19 cellular contexts compared by ENCODE assay signal in the genomic region with DNA sequence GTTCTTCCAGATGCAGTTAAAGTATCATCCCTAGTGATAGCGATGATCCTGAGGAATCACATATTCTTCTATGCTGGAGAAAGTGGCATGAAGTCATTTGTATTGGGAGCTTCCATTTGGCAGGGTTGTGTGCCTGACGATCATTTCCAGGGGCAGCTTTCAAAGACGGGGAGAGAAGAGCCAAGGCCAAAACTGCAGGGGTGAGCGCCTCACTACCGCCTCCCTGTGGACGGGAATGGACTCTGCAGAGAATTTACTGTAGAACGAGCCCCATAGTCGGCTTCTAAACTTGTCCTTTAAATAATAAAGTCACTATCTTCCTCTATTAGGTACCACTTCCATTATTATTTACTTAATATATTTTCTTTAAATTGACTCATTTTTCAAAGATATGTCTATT.
DNase-seq lines count a peak whose midpoint lies in the region; ATAC-seq, FAIRE-seq and TF ChIP-seq lines count a peak whose summit lies in the region.
"Had no signal": no experiment of that assay in that cellular context is flagged by ENCODE, and none has a peak within 500 bp of the region (broad histone marks: within the 10 kb centered on the region; RNA-seq: fewer than 3 reads in every experiment).

No MANE protein-coding gene starts in this region.

- peaks cover under 1% of the 10 kb centered on the region; the same call in 1 of the 2 replicates for H3K23me2 ChIP-seq in H1 (ENCODE audit: low read depth, low read length)

- H4K5ac ChIP-seq in H1 (ENCODE audit: insufficient read length, low read depth, low read length), result no peak overlapping the region

- no peak overlapping the region for H3K14ac ChIP-seq in H1 (ENCODE audit: insufficient read length)

- H4K8ac ChIP-seq in H1 (ENCODE audit: extremely low read depth, insufficient read depth, low read length), result no peak overlapping the region

- H3K4me3 ChIP-seq in H1 (ENCODE audit: extremely low read depth in 1 of 4, insufficient read depth in 2 of 4, low read depth in 3 of 4, low read length in 4 of 4) (no peak overlapping the region), smooth muscle cell (no peak overlapping the region), uterus (no peak overlapping the region)
- H3K4me3 ChIP-seq: A549, adrenal gland, prostate gland, upper lobe of left lung had no signal

- no peak overlapping the region for H3K56ac ChIP-seq in H1 (replicated peaks; ENCODE audit: insufficient read length, low read depth, low read length)

- peak; percentile 3 for DNase-seq in activated CD8-positive, alpha-beta T cell treated with anti-CD3 and anti-CD28 coated beads for 36 hours
- DNase-seq in activated CD8-positive, alpha-beta T cell treated with anti-CD3 and anti-CD28 coated beads, Interleukin-2, amount 10 ng/mL, durations not matched to agents 7 days and 5 days, result no peak
- DNase-seq in H1 (ENCODE audit: low read depth in 1 of 2, low spot score in 2 of 2) (peak in 1 of 2 experiments; percentile 83), smooth muscle cell (lab: John Stamatoyannopoulos, UW; ENCODE audit: unreplicated experiment) (no peak), uterus (no peak)
- DNase-seq: activated T-cell treated with anti-CD3 and anti-CD28 coated beads, Interleukin-2, amount 50 U/mL, for 24 hours; adrenal gland; immature natural killer cell; NCI-H2081; NK-92 treated with Interleukin-12 subunit alpha and Interleukin-12 subunit beta, amount 100 ng/mL, for 24 hours; upper lobe of left lung had no signal

- H3K9ac ChIP-seq in H1 (replicated peaks in 1 of 4; ENCODE audit: extremely low read depth in 1 of 4, low read depth in 3 of 4, low read length in 3 of 4) (no peak overlapping the region), smooth muscle cell (ENCODE audit: low read depth) (no peak overlapping the region)

- H3K4me2 ChIP-seq in H1 (ENCODE audit: insufficient read depth in 1 of 2, low read depth in 2 of 2, low read length in 2 of 2), result no peak overlapping the region
- no peak overlapping the region for H3K4me2 ChIP-seq in smooth muscle cell
- H3K4me2 ChIP-seq: A549 had no signal

- no peak overlapping the region for H3K23ac ChIP-seq in H1 (ENCODE audit: insufficient read length)

- POLR2A ChIA-PET in activated CD8-positive, alpha-beta T cell treated with anti-CD3 and anti-CD28 coated beads for 36 hours (lab: Charles Lee), result no interaction called here
- POLR2A ChIA-PET in activated CD8-positive, alpha-beta T cell treated with anti-CD3 and anti-CD28 coated beads, Interleukin-2, amount 10 ng/mL, durations not matched to agents 7 days and 5 days (lab: Charles Lee), result no interaction called here
- POLR2A ChIA-PET in H1 (lab: Charles Lee; ENCODE audit: partially characterized antibody), result no interaction called here

- H3K9me3 Mint-ChIP-seq in activated CD8-positive, alpha-beta T cell treated with anti-CD3 and anti-CD28 coated beads for 36 hours, result peaks cover 6% of the 10 kb centered on the region
- H3K9me3 Mint-ChIP-seq in activated CD8-positive, alpha-beta T cell treated with anti-CD3 and anti-CD28 coated beads, Interleukin-2, amount 10 ng/mL, durations not matched to agents 7 days and 5 days (ENCODE audit: insufficient read depth), result no peaks in the 10 kb centered on the region
- H3K9me3 Mint-ChIP-seq: dendritic cell treated with granulocyte-macrophage colony-stimulating factor and Interleukin-4, amounts not matched to agents 40 ng/mL and 50 ng/mL, for 4 days had no signal

- no peaks in the 10 kb centered on the region for H3K27me3 ChIP-seq in H1 (replicated peaks in 1 of 4; ENCODE audit: control insufficient read depth in 3 of 4, extremely low read depth in 1 of 4, insufficient read depth in 3 of 4, low read length in 3 of 4)
- H3K27me3 ChIP-seq in smooth muscle cell (ENCODE audit: low read depth), result no peaks in the 10 kb centered on the region
- H3K27me3 ChIP-seq in uterus, result no peaks in the 10 kb centered on the region
- H3K27me3 ChIP-seq: adrenal gland, upper lobe of left lung had no signal

- H2AK5ac ChIP-seq in H1 (ENCODE audit: low read depth, low read length), result no peak overlapping the region

- H4K20me1 ChIP-seq in H1 (replicated peaks in 1 of 2; ENCODE audit: control insufficient read depth in 1 of 2, insufficient read depth in 2 of 2, low read length in 2 of 2) (no peaks in the 10 kb centered on the region), smooth muscle cell (ENCODE audit: low read depth) (no peaks in the 10 kb centered on the region)

- no peak for ATAC-seq in activated CD8-positive, alpha-beta T cell treated with anti-CD3 and anti-CD28 coated beads for 36 hours
- ATAC-seq in activated CD8-positive, alpha-beta T cell treated with anti-CD3 and anti-CD28 coated beads, Interleukin-2, amount 10 ng/mL, durations not matched to agents 7 days and 5 days, result no peak
- no peak for ATAC-seq in HG03108 (IDR thresholded peaks at IDR 0.05; ENCODE audit: unreplicated experiment)
- ATAC-seq in GM18867 (IDR thresholded peaks at IDR 0.05; ENCODE audit: unreplicated experiment), result no peak
- ATAC-seq: A549; activated CD4-positive, CD25-positive, alpha-beta regulatory T cell treated with anti-CD3 and anti-CD28 coated beads, Interleukin-2, amount 50 U/mL, for 24 hours had no signal

- TF ChIP-seq EP300 in H1 (IDR thresholded peaks at IDR 0.05; ENCODE audit: borderline replicate concordance in 1 of 2, low read depth in 2 of 2, low read length in 2 of 2), result no peak

- TF ChIP-seq CTCF in activated CD8-positive, alpha-beta T cell treated with anti-CD3 and anti-CD28 coated beads for 36 hours (IDR thresholded peaks at IDR 0.05), result peak; percentile 30
- TF ChIP-seq CTCF in LNCAP (IDR thresholded peaks at IDR 0.05), result peak; percentile 43
- TF ChIP-seq CTCF in H1 (IDR thresholded peaks at IDR 0.05; ENCODE audit: control extremely low read depth in 1 of 3, insufficient read depth in 1 of 3, low read depth in 1 of 3, low read length in 3 of 3), result peak; percentile 74 to 79 (median 76)
- peak; percentile 41 for TF ChIP-seq CTCF in smooth muscle cell (IDR thresholded peaks at IDR 0.05; ENCODE audit: borderline replicate concordance, insufficient read depth, poor library complexity, severe bottlenecking)
- TF ChIP-seq CTCF in uterus (IDR thresholded peaks at IDR 0.05), result no peak

- H3K18ac ChIP-seq in H1 (ENCODE audit: extremely low read depth, low read length), result no peak overlapping the region

- H3K36me3 ChIP-seq in H1 (ENCODE audit: control insufficient read depth in 2 of 4, insufficient read depth in 4 of 4, low read length in 3 of 4) (no peaks in the 10 kb centered on the region), smooth muscle cell (ENCODE audit: low read depth) (no peaks in the 10 kb centered on the region), uterus (no peaks in the 10 kb centered on the region)
- H3K36me3 ChIP-seq: adrenal gland, prostate gland, upper lobe of left lung had no signal

- H3K36me3 Mint-ChIP-seq in activated CD8-positive, alpha-beta T cell treated with anti-CD3 and anti-CD28 coated beads for 36 hours (ENCODE audit: low read depth), result no peaks in the 10 kb centered on the region
- H3K36me3 Mint-ChIP-seq in activated CD8-positive, alpha-beta T cell treated with anti-CD3 and anti-CD28 coated beads, Interleukin-2, amount 10 ng/mL, durations not matched to agents 7 days and 5 days (ENCODE audit: low read depth), result no peaks in the 10 kb centered on the region
- H3K36me3 Mint-ChIP-seq: mesothelial cell of epicardium had no signal

- H4K91ac ChIP-seq in H1 (replicated peaks; ENCODE audit: insufficient read length, low read length), result no peak overlapping the region

- H3K4me3 Mint-ChIP-seq in activated CD8-positive, alpha-beta T cell treated with anti-CD3 and anti-CD28 coated beads for 36 hours, result no peak overlapping the region
- no peak overlapping the region for H3K4me3 Mint-ChIP-seq in activated CD8-positive, alpha-beta T cell treated with anti-CD3 and anti-CD28 coated beads, Interleukin-2, amount 10 ng/mL, durations not matched to agents 7 days and 5 days
- H3K4me3 Mint-ChIP-seq: activated T-cell treated with anti-CD3 and anti-CD28 coated beads, Interleukin-2, amount 50 U/mL, for 24 hours; dendritic cell treated with granulocyte-macrophage colony-stimulating factor and Interleukin-4, amounts not matched to agents 40 ng/mL and 50 ng/mL, for 4 days; immature natural killer cell; mesothelial cell of epicardium had no signal

- H3K9me3 ChIP-seq in H1 (ENCODE audit: insufficient read depth in 2 of 2, low read depth in 1 of 2, low read length in 1 of 2) (no peaks in the 10 kb centered on the region), smooth muscle cell (replicated peaks; ENCODE audit: low read depth) (no peaks in the 10 kb centered on the region), uterus (no peaks in the 10 kb centered on the region)
- H3K9me3 ChIP-seq: A549, adrenal gland, prostate gland, upper lobe of left lung had no signal

- H3K4me1 ChIP-seq in H1 (replicated peaks in 1 of 4; ENCODE audit: control insufficient read depth in 3 of 4, insufficient read depth in 4 of 4, low read length in 3 of 4) (peaks cover 0 to 6% (median 2%) of the 10 kb centered on the region in 4 experiments; a peak in 3 of 7 replicates), smooth muscle cell (ENCODE audit: low read depth) (no peaks in the 10 kb centered on the region), uterus (no peaks in the 10 kb centered on the region)
- H3K4me1 ChIP-seq: A549, adrenal gland, prostate gland, upper lobe of left lung had no signal

- H2BK20ac ChIP-seq in H1 (ENCODE audit: low read length), result no peak overlapping the region

- no peak overlapping the region for H3K27ac Mint-ChIP-seq in activated CD8-positive, alpha-beta T cell treated with anti-CD3 and anti-CD28 coated beads for 36 hours
- H3K27ac Mint-ChIP-seq in activated CD8-positive, alpha-beta T cell treated with anti-CD3 and anti-CD28 coated beads, Interleukin-2, amount 10 ng/mL, durations not matched to agents 7 days and 5 days, result no peak overlapping the region
- H3K27ac Mint-ChIP-seq: activated T-cell treated with anti-CD3 and anti-CD28 coated beads, Interleukin-2, amount 50 U/mL, for 24 hours; dendritic cell treated with granulocyte-macrophage colony-stimulating factor and Interleukin-4, amounts not matched to agents 40 ng/mL and 50 ng/mL, for 4 days; immature natural killer cell; mesothelial cell of epicardium had no signal

- CTCF ChIA-PET in activated CD8-positive, alpha-beta T cell treated with anti-CD3 and anti-CD28 coated beads for 36 hours (lab: Charles Lee), result interaction anchor here (1.1 kb wide), 1 partner anchor 438 kb away, joined by 3 read pairs; no protein-coding TSS in a partner anchor
- CTCF ChIA-PET in activated CD8-positive, alpha-beta T cell treated with anti-CD3 and anti-CD28 coated beads, Interleukin-2, amount 10 ng/mL, durations not matched to agents 7 days and 5 days (lab: Charles Lee), result no interaction called here
- CTCF ChIA-PET in H1 (lab: Charles Lee; ENCODE audit: partially characterized antibody), result interaction anchor here (0.6 to 4.0 kb wide), 52 partner anchors 9 to 1172 kb away, joined by 3 to 49 read pairs (median 4); no protein-coding TSS in a partner anchor

- intact Hi-C loops in activated CD8-positive, alpha-beta T cell treated with anti-CD3 and anti-CD28 coated beads for 36 hours (cut with micrococcal nuclease), result no loop called here
- intact Hi-C loops in uterus (cut with DNase I; ENCODE audit: low total_unique reads), result no loop called here

- H3F3A ChIP-seq in smooth muscle cell (ENCODE audit: low read depth), result no peaks in the 10 kb centered on the region

- no peak overlapping the region for H2BK5ac ChIP-seq in H1 (ENCODE audit: low read depth, low read length)

- FAIRE-seq in H1 (lab: Jason Lieb, UNC), result no peak
- FAIRE-seq: A549 had no signal

- H3K79me2 ChIP-seq in H1 (ENCODE audit: control insufficient read depth in 1 of 2, insufficient read depth in 2 of 2, low read length in 2 of 2), result no peaks in the 10 kb centered on the region
- H3K79me2 ChIP-seq in smooth muscle cell (ENCODE audit: low read depth), result no peaks in the 10 kb centered on the region

- no peak overlapping the region for H2BK12ac ChIP-seq in H1 (ENCODE audit: low read depth, low read length)

- H3K4me1 Mint-ChIP-seq in activated CD8-positive, alpha-beta T cell treated with anti-CD3 and anti-CD28 coated beads for 36 hours (ENCODE audit: low read depth), result no peaks in the 10 kb centered on the region
- H3K4me1 Mint-ChIP-seq in activated CD8-positive, alpha-beta T cell treated with anti-CD3 and anti-CD28 coated beads, Interleukin-2, amount 10 ng/mL, durations not matched to agents 7 days and 5 days (ENCODE audit: low read depth), result no peaks in the 10 kb centered on the region
- H3K4me1 Mint-ChIP-seq: immature natural killer cell, mesothelial cell of epicardium had no signal

- H2BK120ac ChIP-seq in H1 (replicated peaks; ENCODE audit: low read depth, low read length), result no peak overlapping the region

- TF ChIP-seq POLR2A in H1 (IDR thresholded peaks at IDR 0.05; ENCODE audit: control extremely low read depth in 1 of 2, low read depth in 2 of 2, low read length in 2 of 2) (no peak), uterus (IDR thresholded peaks at IDR 0.05) (no peak)

- TF ChIP-seq RAD21 in H1 (IDR thresholded peaks at IDR 0.05 in 1 of 2, conservative IDR thresholded peaks at IDR 0.05 in 1 of 2; ENCODE audit: low read depth in 2 of 2, low read length in 2 of 2), result peak; percentile 65 to 72

- H3K4ac ChIP-seq in H1 (replicated peaks; ENCODE audit: insufficient read length, low read depth, low read length), result no peak overlapping the region

- 60% methylated on average over 8 of the region's 8 CpGs; no CpG with 5 or more reads in 1 of the 2 experiments for WGBS in H1 (ENCODE audit: extremely low coverage in 1 of 2, insufficient coverage in 1 of 2, insufficient read length in 1 of 2, insufficient replicate concordance in 2 of 2, low coverage in 1 of 2, low lambda C conversion rate in 2 of 2, missing lambda C conversion rate in 1 of 2), 2 experiments
- 45% methylated on average over 8 of the region's 8 CpGs for WGBS in smooth muscle cell (ENCODE audit: low lambda C conversion rate)

- H3K27me3 Mint-ChIP-seq in activated CD8-positive, alpha-beta T cell treated with anti-CD3 and anti-CD28 coated beads for 36 hours, result no peaks in the 10 kb centered on the region
- H3K27me3 Mint-ChIP-seq in activated CD8-positive, alpha-beta T cell treated with anti-CD3 and anti-CD28 coated beads, Interleukin-2, amount 10 ng/mL, durations not matched to agents 7 days and 5 days (ENCODE audit: low read depth), result no peaks in the 10 kb centered on the region
- H3K27me3 Mint-ChIP-seq: activated T-cell treated with anti-CD3 and anti-CD28 coated beads, Interleukin-2, amount 50 U/mL, for 24 hours; dendritic cell treated with granulocyte-macrophage colony-stimulating factor and Interleukin-4, amounts not matched to agents 40 ng/mL and 50 ng/mL, for 4 days had no signal

- no peak overlapping the region for H3K27ac ChIP-seq in H1 (ENCODE audit: low read depth, low read length)
- no peak overlapping the region for H3K27ac ChIP-seq in smooth muscle cell (ENCODE audit: low read depth)
- no peak overlapping the region for H3K27ac ChIP-seq in uterus
- H3K27ac ChIP-seq: A549, adrenal gland, prostate gland, upper lobe of left lung had no signal

- no peak overlapping the region for H2BK15ac ChIP-seq in H1 (ENCODE audit: low read length)

- H3K79me1 ChIP-seq in H1 (ENCODE audit: low read depth, low read length), result no peaks in the 10 kb centered on the region

- H2AFZ ChIP-seq in H1 (ENCODE audit: low read length) (no peak overlapping the region), smooth muscle cell (ENCODE audit: low read depth) (no peak overlapping the region)

Comparison
In these comparisons a context has a peak if more than half of its experiments do, and no peak if none do; other contexts are left out.
1. CTCF ChIP-seq: peak in activated CD8-positive, alpha-beta T cell treated with anti-CD3 and anti-CD28 coated beads for 36 hours (single experiment), LNCAP (single experiment), H1 (3 of 3) and smooth muscle cell (single experiment); none in uterus (0 of 4).